8 cellular contexts compared by ENCODE assay signal in the genomic region with DNA sequence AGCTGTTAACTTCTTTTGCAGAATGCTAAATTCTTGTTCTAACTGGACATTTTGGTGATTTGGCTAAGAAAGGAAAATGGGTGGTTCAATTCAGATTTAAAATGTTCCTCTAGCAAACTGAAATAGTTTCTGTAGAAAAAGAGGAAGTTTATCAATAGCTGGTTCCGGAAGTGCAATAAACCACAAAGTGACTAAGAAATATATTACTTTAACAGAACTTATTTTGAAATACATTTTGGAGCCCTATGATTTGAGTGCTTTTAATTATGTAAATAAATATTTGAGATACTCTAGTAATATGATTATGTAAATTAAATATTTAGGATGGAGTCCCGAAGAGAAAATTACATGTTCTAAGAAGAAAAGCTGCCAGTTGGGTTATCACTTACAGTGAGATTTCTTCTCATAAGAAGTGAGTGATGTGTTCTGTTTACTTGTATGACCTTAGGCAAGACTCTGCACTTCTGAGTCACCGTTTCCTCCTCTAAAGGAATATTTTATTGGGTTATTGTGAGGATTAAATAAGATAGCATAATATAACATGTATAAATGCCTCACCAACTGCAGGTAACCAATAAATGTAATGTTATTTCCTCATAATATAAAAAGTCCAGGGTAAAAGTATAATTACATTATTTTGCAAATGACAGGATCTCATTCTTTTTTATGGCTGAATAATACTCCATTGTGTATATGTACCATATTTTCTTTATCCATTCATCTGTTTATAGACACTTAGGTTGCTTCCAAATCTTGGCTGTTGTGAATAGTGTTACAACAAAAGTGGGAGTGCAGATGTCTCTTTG. TPM values are rescaled to one million over a fixed set of nuclear protein-coding genes. Genes with fewer than 3 reads are reported as not detected.
DNase-seq lines count a peak whose midpoint lies in the region; TF ChIP-seq lines count a peak whose summit lies in the region.

A gene with protein sequence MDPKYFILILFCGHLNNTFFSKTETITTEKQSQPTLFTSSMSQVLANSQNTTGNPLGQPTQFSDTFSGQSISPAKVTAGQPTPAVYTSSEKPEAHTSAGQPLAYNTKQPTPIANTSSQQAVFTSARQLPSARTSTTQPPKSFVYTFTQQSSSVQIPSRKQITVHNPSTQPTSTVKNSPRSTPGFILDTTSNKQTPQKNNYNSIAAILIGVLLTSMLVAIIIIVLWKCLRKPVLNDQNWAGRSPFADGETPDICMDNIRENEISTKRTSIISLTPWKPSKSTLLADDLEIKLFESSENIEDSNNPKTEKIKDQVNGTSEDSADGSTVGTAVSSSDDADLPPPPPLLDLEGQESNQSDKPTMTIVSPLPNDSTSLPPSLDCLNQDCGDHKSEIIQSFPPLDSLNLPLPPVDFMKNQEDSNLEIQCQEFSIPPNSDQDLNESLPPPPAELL (minus strand): TSS at position 73 of the 806 bp plus-strand sequence. CDS start 8,445 bp downstream, outside the sequence.

- POLR2A ChIA-PET in activated CD8-positive, alpha-beta memory T cell treated with anti-CD3 and anti-CD28 coated beads for 36 hours (lab: Charles Lee), result no interaction called here

- TF ChIP-seq CTCF in choroid plexus epithelial cell (conservative IDR thresholded peaks at IDR 0.05; ENCODE audit: low read depth, low read length), result no peak

- no peak within 1 kb of the TSS for H3K4me3 ChIP-seq in choroid plexus epithelial cell (ENCODE audit: low read depth, low read length)

- CTCF ChIA-PET in activated CD8-positive, alpha-beta memory T cell treated with anti-CD3 and anti-CD28 coated beads for 36 hours (lab: Charles Lee), result no interaction called here

- DNase-seq in activated CD8-positive, alpha-beta memory T cell treated with anti-CD3 and anti-CD28 coated beads, Interleukin-2, amount 50 U/mL, for 4 hours, result no peak
- DNase-seq in NOMO-1 treated with DMSO at 0.1 percent for 48 hours (lab: John Stamatoyannopoulos, UW; ENCODE audit: unreplicated experiment) (peak; percentile 97), choroid plexus epithelial cell (ENCODE audit: low read depth) (peak; percentile 80), pulmonary artery endothelial cell (ENCODE audit: low read depth, low spot score) (peak; percentile 46), NCI-H510A treated with DMSO at 0.1 percent for 48 hours (lab: John Stamatoyannopoulos, UW) (no peak), cortex of kidney (lab: John Stamatoyannopoulos, UW) (no peak), islet precursor cell (no peak)

RNA-seq across cellular contexts. Expression of the gene that starts here (rescaled TPM):
- 10 to 100 TPM; 19.5 to 20.1 TPM for total RNA-seq in activated CD8-positive, alpha-beta memory T cell treated with anti-CD3 and anti-CD28 coated beads for 36 hours
- 0.14 and 0.20 TPM in 2 replicates for total RNA-seq in pulmonary artery endothelial cell

Comparison
In these comparisons a context has a peak if more than half of its experiments do, and no peak if none do; other contexts are left out.
1. RNA of the gene that starts here (total RNA-seq): 19.5 to 20.1 TPM in activated CD8-positive, alpha-beta memory T cell treated with anti-CD3 and anti-CD28 coated beads for 36 hours; 0.14 to 0.20 TPM in pulmonary artery endothelial cell; every median in the first group is over 10 times any median in the second.
2. Peak in DNase-seq in pulmonary artery endothelial cell; RNA of the gene not detected or under 1 TPM.
3. DNase-seq: peak in NOMO-1 treated with DMSO at 0.1 percent for 48 hours (single experiment) and choroid plexus epithelial cell (single experiment); none in activated CD8-positive, alpha-beta memory T cell treated with anti-CD3 and anti-CD28 coated beads, Interleukin-2, amount 50 U/mL, for 4 hours (single experiment), NCI-H510A treated with DMSO at 0.1 percent for 48 hours (single experiment), cortex of kidney (single experiment) and islet precursor cell (single experiment).